Comparison of ENCODE assay signal across 1 cellular context in genomic region chr19:29605653-29606419, GRCh38.
TF ChIP-seq lines count a peak whose summit lies in the region.

POP4 (plus strand) TSS chr19:29606283; CDS start chr19:29606319, 36 bp downstream.

TF ChIP-seq in HepG2, 621 proteins besides CTCF, POLR2A, EP300 and RAD21 (continued from another document and continues in another):
- TF ChIP-seq RFX3 (CRISPR knock-in tag; IDR thresholded peaks at IDR 0.05) (no peak), ZNF704 (CRISPR knock-in tag; IDR thresholded peaks at IDR 0.05; ENCODE audit: borderline replicate concordance) (0 out of 2 replicates have a peak, but pooled peaks have one; percentile 42), ZNF782 (CRISPR knock-in tag; IDR thresholded peaks at IDR 0.05; ENCODE audit: borderline replicate concordance) (peak; percentile 61; the same call in 1 of the 2 replicates), ZNF331 (CRISPR knock-in tag; IDR thresholded peaks at IDR 0.05) (peak; percentile 67; the same call in 1 of the 2 replicates), ZNF574 (CRISPR knock-in tag; IDR thresholded peaks at IDR 0.05) (peak; percentile 87), SP5 (CRISPR knock-in tag; IDR thresholded peaks at IDR 0.05; ENCODE audit: borderline replicate concordance, low read depth) (no peak), ZNF770 (CRISPR knock-in tag; IDR thresholded peaks at IDR 0.05) (no peak), RXRB (CRISPR knock-in tag; IDR thresholded peaks at IDR 0.05; ENCODE audit: borderline replicate concordance) (peak; percentile 52), TBX2 (CRISPR knock-in tag; IDR thresholded peaks at IDR 0.05; ENCODE audit: borderline replicate concordance) (peak; percentile 70; the same call in 1 of the 2 replicates), HOXD1 (CRISPR knock-in tag; IDR thresholded peaks at IDR 0.05) (peak; percentile 25; the same call in 1 of the 2 replicates), ELF1 (CRISPR knock-in tag; IDR thresholded peaks at IDR 0.05) (peak; percentile 99), HDAC6 (IDR thresholded peaks at IDR 0.05; ENCODE audit: low read depth, low read length) (no peak), TEAD2 (CRISPR knock-in tag; IDR thresholded peaks at IDR 0.05) (no peak), TBL1XR1 (IDR thresholded peaks at IDR 0.05; ENCODE audit: borderline replicate concordance, low read length, partially characterized antibody) (no peak), ZBTB7B (CRISPR knock-in tag; IDR thresholded peaks at IDR 0.05) (peak; percentile 62; the same call in 1 of the 2 replicates), LBX2 (CRISPR knock-in tag; IDR thresholded peaks at IDR 0.05; ENCODE audit: borderline replicate concordance) (peak; percentile 50; the same call in 1 of the 2 replicates), JUN (CRISPR knock-in tag; IDR thresholded peaks at IDR 0.05) (peak; percentile 70), SP1 (IDR thresholded peaks at IDR 0.05) (no peak), SP1 (CRISPR knock-in tag; IDR thresholded peaks at IDR 0.05) (no peak; the same call in 1 of the 2 replicates), IRF2 (CRISPR knock-in tag; IDR thresholded peaks at IDR 0.05) (peak; percentile 67), SNAPC4 (CRISPR knock-in tag; IDR thresholded peaks at IDR 0.05) (no peak), DBP (CRISPR knock-in tag; IDR thresholded peaks at IDR 0.05; ENCODE audit: not compliant biosample characterization) (no peak), ZNF781 (CRISPR knock-in tag; IDR thresholded peaks at IDR 0.05; ENCODE audit: borderline replicate concordance, not compliant biosample characterization) (no peak), ZNF501 (CRISPR knock-in tag; IDR thresholded peaks at IDR 0.05) (peak; percentile 87), SP4 (CRISPR knock-in tag; IDR thresholded peaks at IDR 0.05) (0 out of 2 replicates have a peak, but pooled peaks have one; percentile 40), SRY (CRISPR knock-in tag; IDR thresholded peaks at IDR 0.05) (peak; percentile 89), ZNF619 (CRISPR knock-in tag; IDR thresholded peaks at IDR 0.05) (peak; percentile 56; the same call in 1 of the 2 replicates), CEBPB (IDR thresholded peaks at IDR 0.05; ENCODE audit: borderline replicate concordance, low read depth, low read length) (no peak), KLF11 (CRISPR knock-in tag; IDR thresholded peaks at IDR 0.05) (0 out of 2 replicates have a peak, but pooled peaks have one; percentile 41), ONECUT2 (CRISPR knock-in tag; IDR thresholded peaks at IDR 0.05) (0 out of 2 replicates have a peak, but pooled peaks have one; percentile 24), ZHX1 (CRISPR knock-in tag; IDR thresholded peaks at IDR 0.05; ENCODE audit: low read depth) (peak; percentile 96)
- TF ChIP-seq, protein P1, sequence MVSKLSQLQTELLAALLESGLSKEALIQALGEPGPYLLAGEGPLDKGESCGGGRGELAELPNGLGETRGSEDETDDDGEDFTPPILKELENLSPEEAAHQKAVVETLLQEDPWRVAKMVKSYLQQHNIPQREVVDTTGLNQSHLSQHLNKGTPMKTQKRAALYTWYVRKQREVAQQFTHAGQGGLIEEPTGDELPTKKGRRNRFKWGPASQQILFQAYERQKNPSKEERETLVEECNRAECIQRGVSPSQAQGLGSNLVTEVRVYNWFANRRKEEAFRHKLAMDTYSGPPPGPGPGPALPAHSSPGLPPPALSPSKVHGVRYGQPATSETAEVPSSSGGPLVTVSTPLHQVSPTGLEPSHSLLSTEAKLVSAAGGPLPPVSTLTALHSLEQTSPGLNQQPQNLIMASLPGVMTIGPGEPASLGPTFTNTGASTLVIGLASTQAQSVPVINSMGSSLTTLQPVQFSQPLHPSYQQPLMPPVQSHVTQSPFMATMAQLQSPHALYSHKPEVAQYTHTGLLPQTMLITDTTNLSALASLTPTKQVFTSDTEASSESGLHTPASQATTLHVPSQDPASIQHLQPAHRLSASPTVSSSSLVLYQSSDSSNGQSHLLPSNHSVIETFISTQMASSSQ (IDR thresholded peaks at IDR 0.05; ENCODE audit: low read depth) = 0 out of 2 replicates have a peak, but pooled peaks have one; percentile 32
- TF ChIP-seq, protein P1 (CRISPR knock-in tag; IDR thresholded peaks at IDR 0.05; ENCODE audit: borderline replicate concordance) = peak; percentile 61; the same call in 1 of the 2 replicates
- TF ChIP-seq, protein P2, sequence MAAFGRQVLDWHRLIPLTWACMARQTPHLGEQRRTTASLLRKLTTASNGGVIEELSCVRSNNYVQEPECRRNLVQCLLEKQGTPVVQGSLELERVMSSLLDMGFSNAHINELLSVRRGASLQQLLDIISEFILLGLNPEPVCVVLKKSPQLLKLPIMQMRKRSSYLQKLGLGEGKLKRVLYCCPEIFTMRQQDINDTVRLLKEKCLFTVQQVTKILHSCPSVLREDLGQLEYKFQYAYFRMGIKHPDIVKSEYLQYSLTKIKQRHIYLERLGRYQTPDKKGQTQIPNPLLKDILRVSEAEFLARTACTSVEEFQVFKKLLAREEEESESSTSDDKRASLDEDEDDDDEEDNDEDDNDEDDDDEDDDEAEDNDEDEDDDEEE (CRISPR knock-in tag; IDR thresholded peaks at IDR 0.05) = peak; percentile 94
- TF ChIP-seq, protein P3, sequence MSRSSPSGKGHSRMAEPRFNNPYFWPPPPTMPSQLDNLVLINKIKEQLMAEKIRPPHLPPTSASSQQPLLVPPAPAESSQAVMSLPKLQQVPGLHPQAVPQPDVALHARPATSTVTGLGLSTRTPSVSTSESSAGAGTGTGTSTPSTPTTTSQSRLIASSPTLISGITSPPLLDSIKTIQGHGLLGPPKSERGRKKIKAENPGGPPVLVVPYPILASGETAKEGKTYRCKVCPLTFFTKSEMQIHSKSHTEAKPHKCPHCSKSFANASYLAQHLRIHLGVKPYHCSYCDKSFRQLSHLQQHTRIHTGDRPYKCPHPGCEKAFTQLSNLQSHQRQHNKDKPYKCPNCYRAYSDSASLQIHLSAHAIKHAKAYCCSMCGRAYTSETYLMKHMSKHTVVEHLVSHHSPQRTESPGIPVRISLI (CRISPR knock-in tag; IDR thresholded peaks at IDR 0.05; ENCODE audit: borderline replicate concordance) = peak; percentile 33; the same call in 1 of the 2 replicates
